In genomic region chr10:52965938-52966401, GRCh38 we compare ENCODE assay signal across 12 cellular contexts.
DNase-seq lines count a peak whose midpoint lies in the region; ATAC-seq and TF ChIP-seq lines count a peak whose summit lies in the region.
"Had no signal": no experiment of that assay in that cellular context is flagged by ENCODE, and none has a peak within 500 bp of the region (broad histone marks: within the 10 kb centered on the region; RNA-seq: fewer than 3 reads in every experiment).

No MANE protein-coding gene starts in this region.

- in situ Hi-C loops in KBM-7 (cut with MboI; ENCODE audit: low pct_unique_long_range_greater_than_20kb, low sequenced_read_pairs), result no loop called here

- H3K4me1 Mint-ChIP-seq in naive thymus-derived CD4-positive, alpha-beta T cell, result peaks cover 0 to 1% (median 0%) of the 10 kb centered on the region in 7 donors
- H3K4me1 Mint-ChIP-seq in endodermal cell, result peaks cover 25% of the 10 kb centered on the region
- no peaks in the 10 kb centered on the region for H3K4me1 Mint-ChIP-seq in T-helper 2 cell treated with Interferon-gamma antibody and Interleukin-4, amounts not matched to agents 5 μg/mL and 100 μg/mL, for 36 hours (ENCODE audit: low read depth)
- H3K4me1 Mint-ChIP-seq: central memory CD8-positive, alpha-beta T cell; immature natural killer cell had no signal

- 48 to 61% methylated on average over 6 of the region's 6 CpGs for WGBS in endodermal cell (ENCODE audit: insufficient coverage in 1 of 2, insufficient read length in 1 of 2), 2 experiments

- intact Hi-C loops in naive thymus-derived CD4-positive, alpha-beta T cell (cut with micrococcal nuclease), result no loop called here
- intact Hi-C loops in left ventricle myocardium inferior (cut with micrococcal nuclease), result no loop called here

- H3K9me3 ChIP-seq in naive thymus-derived CD4-positive, alpha-beta T cell (ENCODE audit: control insufficient read depth in 2 of 3, low read length in 3 of 3), result no peaks in the 10 kb centered on the region
- H3K9me3 ChIP-seq in left ventricle myocardium inferior (replicated peaks) (no peaks in the 10 kb centered on the region), endodermal cell (ENCODE audit: control insufficient read depth, low read length) (peaks cover 13% of the 10 kb centered on the region)

- ATAC-seq in GM19043 (IDR thresholded peaks at IDR 0.05; ENCODE audit: low read depth, unreplicated experiment), result peak; percentile 92
- ATAC-seq in HG02759 (IDR thresholded peaks at IDR 0.05; ENCODE audit: unreplicated experiment), result peak; percentile 94
- ATAC-seq in naive thymus-derived CD4-positive, alpha-beta T cell, result peak; percentile 54

- no peak overlapping the region for H3K27ac ChIP-seq in naive thymus-derived CD4-positive, alpha-beta T cell (ENCODE audit: low read depth, low read length)
- no peak overlapping the region for H3K27ac ChIP-seq in left ventricle myocardium inferior (replicated peaks)
- no peak overlapping the region for H3K27ac ChIP-seq in endodermal cell (ENCODE audit: low read depth, low read length)
- no peak overlapping the region for H3K27ac ChIP-seq in coronary artery

- POLR2A ChIA-PET in naive thymus-derived CD4-positive, alpha-beta T cell (lab: Charles Lee), result no interaction called here

- H3K27me3 ChIP-seq in naive thymus-derived CD4-positive, alpha-beta T cell (ENCODE audit: control insufficient read depth in 2 of 2, insufficient read depth in 2 of 2, low read length in 2 of 2), result no peaks in the 10 kb centered on the region
- H3K27me3 ChIP-seq in left ventricle myocardium inferior (ENCODE audit: low read depth) (no peaks in the 10 kb centered on the region), endodermal cell (ENCODE audit: control insufficient read depth, insufficient read depth, low read length, poor library complexity, severe bottlenecking) (no peaks in the 10 kb centered on the region)

- no peak for TF ChIP-seq CTCF in left ventricle myocardium inferior (IDR thresholded peaks at IDR 0.05; ENCODE audit: borderline replicate concordance)
- TF ChIP-seq CTCF in endodermal cell (conservative IDR thresholded peaks at IDR 0.05), result no peak
- TF ChIP-seq CTCF in coronary artery (IDR thresholded peaks at IDR 0.05), result no peak

- H3K4me3 Mint-ChIP-seq in naive thymus-derived CD4-positive, alpha-beta T cell, result no peak overlapping the region
- no peak overlapping the region for H3K4me3 Mint-ChIP-seq in endodermal cell
- H3K4me3 Mint-ChIP-seq in T-helper 2 cell treated with Interferon-gamma antibody and Interleukin-4, amounts not matched to agents 5 μg/mL and 100 μg/mL, for 36 hours, result no peak overlapping the region
- H3K4me3 Mint-ChIP-seq: central memory CD8-positive, alpha-beta T cell; immature natural killer cell had no signal

- no peaks in the 10 kb centered on the region for H3K36me3 ChIP-seq in naive thymus-derived CD4-positive, alpha-beta T cell (ENCODE audit: control insufficient read depth in 2 of 3, insufficient read depth in 3 of 3, low read length in 3 of 3)
- no peaks in the 10 kb centered on the region for H3K36me3 ChIP-seq in left ventricle myocardium inferior
- H3K36me3 ChIP-seq in endodermal cell (ENCODE audit: control insufficient read depth, insufficient read depth, low read length), result no peaks in the 10 kb centered on the region

- peak; percentile 54 for DNase-seq in KBM-7
- DNase-seq in naive thymus-derived CD4-positive, alpha-beta T cell, result no peak
- DNase-seq in left ventricle myocardium inferior, result no peak
- DNase-seq in endodermal cell, result no peak
- no peak for DNase-seq in T-helper 2 cell treated with Interferon-gamma antibody and Interleukin-4, amounts not matched to agents 5 μg/mL and 100 μg/mL, for 36 hours (ENCODE audit: low spot score)
- no peak for DNase-seq in coronary artery (ENCODE audit: low spot score)
- DNase-seq: activated CD4-positive, alpha-beta T cell treated with anti-CD3 and anti-CD28 coated beads for 1 hour; immature natural killer cell; NCI-H2171 had no signal

- no peaks in the 10 kb centered on the region for H3K36me3 Mint-ChIP-seq in naive thymus-derived CD4-positive, alpha-beta T cell
- H3K36me3 Mint-ChIP-seq in endodermal cell (ENCODE audit: low read depth), result no peaks in the 10 kb centered on the region
- no peaks in the 10 kb centered on the region for H3K36me3 Mint-ChIP-seq in T-helper 2 cell treated with Interferon-gamma antibody and Interleukin-4, amounts not matched to agents 5 μg/mL and 100 μg/mL, for 36 hours (ENCODE audit: low read depth)

- no peak overlapping the region for H3K9ac ChIP-seq in endodermal cell (ENCODE audit: extremely low read depth, low read length, poor library complexity, severe bottlenecking)

- no peak overlapping the region for H3K4me3 ChIP-seq in naive thymus-derived CD4-positive, alpha-beta T cell (ENCODE audit: low read length)
- H3K4me3 ChIP-seq in left ventricle myocardium inferior, result no peak overlapping the region
- H3K4me3 ChIP-seq in endodermal cell (ENCODE audit: low read length), result no peak overlapping the region
- no peak overlapping the region for H3K4me3 ChIP-seq in coronary artery

- CTCF ChIA-PET in naive thymus-derived CD4-positive, alpha-beta T cell (lab: Charles Lee), result no interaction called here

- H3K27ac Mint-ChIP-seq in naive thymus-derived CD4-positive, alpha-beta T cell, result no peak overlapping the region
- H3K27ac Mint-ChIP-seq in endodermal cell, result no peak overlapping the region
- H3K27ac Mint-ChIP-seq in T-helper 2 cell treated with Interferon-gamma antibody and Interleukin-4, amounts not matched to agents 5 μg/mL and 100 μg/mL, for 36 hours, result no peak overlapping the region
- H3K27ac Mint-ChIP-seq: immature natural killer cell had no signal

- H3K4me1 ChIP-seq in naive thymus-derived CD4-positive, alpha-beta T cell (ENCODE audit: control insufficient read depth in 2 of 2, insufficient read depth in 2 of 2, low read length in 2 of 2), result no peaks in the 10 kb centered on the region
- H3K4me1 ChIP-seq in left ventricle myocardium inferior (no peaks in the 10 kb centered on the region), endodermal cell (ENCODE audit: control insufficient read depth, insufficient read depth, low read length) (peaks cover 12% of the 10 kb centered on the region)

- no peaks in the 10 kb centered on the region for H3K27me3 Mint-ChIP-seq in naive thymus-derived CD4-positive, alpha-beta T cell
- no peaks in the 10 kb centered on the region for H3K27me3 Mint-ChIP-seq in endodermal cell (ENCODE audit: insufficient read depth)
- no peaks in the 10 kb centered on the region for H3K27me3 Mint-ChIP-seq in T-helper 2 cell treated with Interferon-gamma antibody and Interleukin-4, amounts not matched to agents 5 μg/mL and 100 μg/mL, for 36 hours (ENCODE audit: low read depth)
- H3K27me3 Mint-ChIP-seq: central memory CD8-positive, alpha-beta T cell had no signal

- H3K9me3 Mint-ChIP-seq in naive thymus-derived CD4-positive, alpha-beta T cell, result peaks cover 0 to 12% (median 0%) of the 10 kb centered on the region in 11 donors
- H3K9me3 Mint-ChIP-seq in endodermal cell, result peaks cover 10% of the 10 kb centered on the region
- H3K9me3 Mint-ChIP-seq in T-helper 2 cell treated with Interferon-gamma antibody and Interleukin-4, amounts not matched to agents 5 μg/mL and 100 μg/mL, for 36 hours, result peaks cover 5% of the 10 kb centered on the region
- H3K9me3 Mint-ChIP-seq: central memory CD8-positive, alpha-beta T cell had no signal
